ENCODE assay signal across 1 cellular context in genomic region chr3:133753779-133754164, GRCh38.
A peak's percentile ranks its signal among the peaks of the same experiment; 100 is the strongest.
TF ChIP-seq lines count a peak whose summit lies in the region.

No MANE protein-coding gene starts in this region.

TF ChIP-seq in K562, 482 proteins besides CTCF, POLR2A, EP300 and RAD21 (continued from another document and continues in another):
- TF ChIP-seq NKRF (IDR thresholded peaks at IDR 0.05; ENCODE audit: borderline replicate concordance) = no peak
- TF ChIP-seq SMAD4 (CRISPR knock-in tag; conservative IDR thresholded peaks at IDR 0.05) = peak; percentile 93
- peak; percentile 68; the same call in 1 of the 2 replicates for TF ChIP-seq ESRRA (IDR thresholded peaks at IDR 0.05; ENCODE audit: borderline replicate concordance, low read depth)
- no peak for TF ChIP-seq PURB (CRISPR knock-in tag; IDR thresholded peaks at IDR 0.05; ENCODE audit: low read depth)
- TF ChIP-seq CBFA2T2 (conservative IDR thresholded peaks at IDR 0.05) = peak; percentile 97
- TF ChIP-seq TCF3 (CRISPR knock-in tag; IDR thresholded peaks at IDR 0.05) = peak; percentile 99
- TF ChIP-seq ZNF134 (CRISPR knock-in tag; conservative IDR thresholded peaks at IDR 0.05) = no peak
- TF ChIP-seq UBTF (IDR thresholded peaks at IDR 0.05; ENCODE audit: borderline replicate concordance in 1 of 2, low read depth in 2 of 2, low read length in 2 of 2) = 0 out of 4 replicates have a peak, but pooled peaks of 1 of the 2 experiments have one; percentile 18
- no peak for TF ChIP-seq MED1 (CRISPR knock-in tag; IDR thresholded peaks at IDR 0.05; ENCODE audit: borderline replicate concordance)
- no peak for TF ChIP-seq HMG20A (CRISPR knock-in tag; conservative IDR thresholded peaks at IDR 0.05)
- no peak for TF ChIP-seq CREB3 (tag; conservative IDR thresholded peaks at IDR 0.05; ENCODE audit: low read depth)
- peak in 1 of 2 experiments; percentile 90; a peak in 2 of 4 replicates for TF ChIP-seq ZMIZ1 (IDR thresholded peaks at IDR 0.05; ENCODE audit: low read depth in 2 of 2, low read length in 2 of 2)
- peak; percentile 87 for TF ChIP-seq POLR2AphosphoS5 (IDR thresholded peaks at IDR 0.05; ENCODE audit: control insufficient read depth, insufficient read depth, low read depth, low read length)
- no peak for TF ChIP-seq CEBPG (CRISPR knock-in tag; IDR thresholded peaks at IDR 0.05)
- no peak for TF ChIP-seq CEBPG (tag; conservative IDR thresholded peaks at IDR 0.05 in 1 of 2, IDR thresholded peaks at IDR 0.05 in 1 of 2)
- no peak for TF ChIP-seq XRCC5 (IDR thresholded peaks at IDR 0.05; ENCODE audit: low read depth, low read length)
- no peak for TF ChIP-seq ZSCAN32 (CRISPR knock-in tag; IDR thresholded peaks at IDR 0.05)
- TF ChIP-seq ZNF263 (CRISPR knock-in tag; IDR thresholded peaks at IDR 0.05; ENCODE audit: borderline replicate concordance) = no peak
- TF ChIP-seq NR4A1 (CRISPR knock-in tag; IDR thresholded peaks at IDR 0.05) = no peak
- peak; percentile 44; the same call in 1 of the 2 replicates for TF ChIP-seq NR4A1 (tag; IDR thresholded peaks at IDR 0.05)
- TF ChIP-seq DDX20 (tag; IDR thresholded peaks at IDR 0.05; ENCODE audit: low read depth) = no peak
- no peak for TF ChIP-seq ZFP91 (CRISPR knock-in tag; IDR thresholded peaks at IDR 0.05)
- no peak for TF ChIP-seq PRMT5 (CRISPR knock-in tag; IDR thresholded peaks at IDR 0.05)
- no peak for TF ChIP-seq DIDO1 (tag; IDR thresholded peaks at IDR 0.05; ENCODE audit: low read depth)
- TF ChIP-seq ZBTB43 (CRISPR knock-in tag; IDR thresholded peaks at IDR 0.05) = no peak
- TF ChIP-seq ATF4 (CRISPR knock-in tag; IDR thresholded peaks at IDR 0.05) = no peak
- TF ChIP-seq FOXP4 (CRISPR knock-in tag; IDR thresholded peaks at IDR 0.05; ENCODE audit: borderline replicate concordance) = no peak
- no peak for TF ChIP-seq POLR2AphosphoS2 (IDR thresholded peaks at IDR 0.05; ENCODE audit: low read length)
- no peak for TF ChIP-seq TOE1 (IDR thresholded peaks at IDR 0.05; ENCODE audit: borderline replicate concordance)
- no peak for TF ChIP-seq TOE1 (CRISPR knock-in tag; IDR thresholded peaks at IDR 0.05; ENCODE audit: borderline replicate concordance, low read depth)
- TF ChIP-seq MCM2 (IDR thresholded peaks at IDR 0.05; ENCODE audit: low read depth) = no peak
- no peak for TF ChIP-seq LARP7 (IDR thresholded peaks at IDR 0.05)
- peak; percentile 93 for TF ChIP-seq KLF16 (IDR thresholded peaks at IDR 0.05)
- no peak for TF ChIP-seq ZNF347 (CRISPR knock-in tag; IDR thresholded peaks at IDR 0.05; ENCODE audit: low read depth)
- no peak for TF ChIP-seq JUNB (CRISPR knock-in tag; conservative IDR thresholded peaks at IDR 0.05)
- TF ChIP-seq ZNF583 (CRISPR knock-in tag; IDR thresholded peaks at IDR 0.05) = peak; percentile 35; the same call in 1 of the 2 replicates
- no peak for TF ChIP-seq PBX2 (CRISPR knock-in tag; IDR thresholded peaks at IDR 0.05; ENCODE audit: low read depth)
- TF ChIP-seq PBX2 (tag; conservative IDR thresholded peaks at IDR 0.05; ENCODE audit: low read depth) = no peak
- peak; percentile 36; the same call in 1 of the 2 replicates for TF ChIP-seq MYC (IDR thresholded peaks at IDR 0.05; ENCODE audit: low read depth, low read length)
- TF ChIP-seq MYC (CRISPR knock-in tag; IDR thresholded peaks at IDR 0.05; ENCODE audit: borderline replicate concordance, low read depth) = no peak
- peak; percentile 66; the same call in 1 of the 2 replicates for TF ChIP-seq HDAC2 (IDR thresholded peaks at IDR 0.05)
- TF ChIP-seq FOXA1 (IDR thresholded peaks at IDR 0.05; ENCODE audit: borderline replicate concordance) = no peak
- TF ChIP-seq RCOR1 (IDR thresholded peaks at IDR 0.05; ENCODE audit: borderline replicate concordance in 1 of 2, low read depth in 2 of 2, low read length in 2 of 2) = peak; percentile 53 to 80; a peak in 2 of 4 replicates
- no peak for TF ChIP-seq ZNF165 (CRISPR knock-in tag; IDR thresholded peaks at IDR 0.05; ENCODE audit: borderline replicate concordance)
- TF ChIP-seq TRIM24 (IDR thresholded peaks at IDR 0.05) = peak; percentile 88 to 90
- TF ChIP-seq FOXK1 (CRISPR knock-in tag; IDR thresholded peaks at IDR 0.05; ENCODE audit: borderline replicate concordance) = no peak
- no peak for TF ChIP-seq MCM5 (IDR thresholded peaks at IDR 0.05; ENCODE audit: low read depth)
- TF ChIP-seq RB1 (IDR thresholded peaks at IDR 0.05; ENCODE audit: low read depth) = no peak
- peak; percentile 75 for TF ChIP-seq HMGN3 (IDR thresholded peaks at IDR 0.05; ENCODE audit: borderline replicate concordance, extremely low read depth, insufficient read length, low read depth, low read length)
- no peak for TF ChIP-seq DNMT1 (IDR thresholded peaks at IDR 0.05)
